ENCODE assay signal across 8 cellular contexts in the genomic region with DNA sequence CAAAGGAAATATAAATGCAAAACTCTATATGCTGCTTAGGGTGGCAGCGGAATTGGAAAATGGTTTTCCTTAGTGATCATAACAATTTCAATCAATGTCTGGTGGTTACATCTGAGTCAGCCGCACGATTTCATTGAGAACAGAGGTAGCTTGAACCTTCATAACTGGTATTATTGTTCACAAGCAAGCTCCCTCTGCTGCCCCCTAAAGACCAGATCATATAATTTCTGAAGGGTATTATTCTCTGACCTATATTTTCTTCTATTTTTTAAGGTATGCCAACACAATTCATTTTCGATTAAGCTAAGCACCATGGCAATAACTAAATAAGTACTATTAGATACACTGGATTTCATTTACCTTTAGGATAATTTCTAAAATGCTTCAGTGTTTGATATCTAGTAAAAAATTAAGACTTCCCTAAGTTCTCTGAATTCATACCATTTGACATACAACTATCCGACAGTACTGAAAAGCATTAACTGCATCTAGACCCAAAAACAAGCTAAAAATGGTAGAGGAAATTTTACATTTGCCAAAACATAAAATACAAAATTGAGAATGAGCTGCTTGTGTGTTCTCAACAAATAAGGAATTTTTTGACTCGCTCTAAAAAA.
A peak's percentile ranks its signal among the peaks of the same experiment; 100 is the strongest.
DNase-seq lines count a peak whose midpoint lies in the region; ATAC-seq and TF ChIP-seq lines count a peak whose summit lies in the region.

No MANE protein-coding gene starts in this region.

- H3K27ac ChIP-seq in osteoblast (ENCODE audit: low read depth, low read length) = no peak overlapping the region

- TF ChIP-seq CTCF in osteoblast (IDR thresholded peaks at IDR 0.05; ENCODE audit: extremely low read depth, low read depth, low read length) = peak; percentile 67

- no peak overlapping the region for H2AFZ ChIP-seq in osteoblast (ENCODE audit: low read length)

- H4K20me1 ChIP-seq in osteoblast (ENCODE audit: insufficient read depth, low read length) = no peaks in the 10 kb centered on the region

- peak; percentile 41 for DNase-seq in EL
- DNase-seq in HCEC 1CT = peak; percentile 21
- peak; percentile 30 to 83 for DNase-seq in NOMO-1 (lab: John Stamatoyannopoulos, UW; ENCODE audit: unreplicated experiment in 2 of 2)
- peak; percentile 1 for DNase-seq in dermis blood vessel endothelial cell
- no peak for DNase-seq in osteoblast (ENCODE audit: insufficient read length, low spot score, missing footprints)
- DNase-seq in stimulated activated naive CD8-positive, alpha-beta T cell treated with anti-CD3 and anti-CD28 coated beads, Interleukin-15, Interleukin-2, amounts not matched to agents 100 U/mL and 50 U/mL, for 24 hours = no peak

- no peaks in the 10 kb centered on the region for H3K4me1 ChIP-seq in osteoblast (ENCODE audit: insufficient read depth, low read length)

- H3K79me2 ChIP-seq in osteoblast (ENCODE audit: insufficient read depth, low read length) = no peaks in the 10 kb centered on the region

- no peak overlapping the region for H3K4me2 ChIP-seq in osteoblast (ENCODE audit: insufficient read depth, low read length)

- no peak for ATAC-seq in stimulated activated naive CD8-positive, alpha-beta T cell treated with anti-CD3 and anti-CD28 coated beads, Interleukin-15, Interleukin-2, amounts not matched to agents 100 U/mL and 50 U/mL, for 24 hours
- no peak for ATAC-seq in HG03108 (IDR thresholded peaks at IDR 0.05; ENCODE audit: unreplicated experiment)
- ATAC-seq in HG03457 (IDR thresholded peaks at IDR 0.05; ENCODE audit: unreplicated experiment) = no peak

- no peaks in the 10 kb centered on the region for H3K36me3 ChIP-seq in osteoblast (ENCODE audit: insufficient read depth, low read length)

- no peaks in the 10 kb centered on the region for H3K9me3 ChIP-seq in osteoblast (ENCODE audit: low read depth, low read length)

- no peak overlapping the region for H3K4me3 ChIP-seq in osteoblast (ENCODE audit: insufficient read depth, low read length)

- peaks cover 5% of the 10 kb centered on the region for H3K27me3 ChIP-seq in osteoblast (ENCODE audit: insufficient read depth, low read length)

Comparison
In these comparisons a context has a peak if more than half of its experiments do, and no peak if none do; other contexts are left out.
1. DNase-seq: peak in EL (single experiment), HCEC 1CT (single experiment), NOMO-1 (2 of 2) and dermis blood vessel endothelial cell (single experiment); none in osteoblast (single experiment) and stimulated activated naive CD8-positive, alpha-beta T cell treated with anti-CD3 and anti-CD28 coated beads, Interleukin-15, Interleukin-2, amounts not matched to agents 100 U/mL and 50 U/mL, for 24 hours (single experiment).